ENCODE assay signal across 8 cellular contexts in the genomic region with DNA sequence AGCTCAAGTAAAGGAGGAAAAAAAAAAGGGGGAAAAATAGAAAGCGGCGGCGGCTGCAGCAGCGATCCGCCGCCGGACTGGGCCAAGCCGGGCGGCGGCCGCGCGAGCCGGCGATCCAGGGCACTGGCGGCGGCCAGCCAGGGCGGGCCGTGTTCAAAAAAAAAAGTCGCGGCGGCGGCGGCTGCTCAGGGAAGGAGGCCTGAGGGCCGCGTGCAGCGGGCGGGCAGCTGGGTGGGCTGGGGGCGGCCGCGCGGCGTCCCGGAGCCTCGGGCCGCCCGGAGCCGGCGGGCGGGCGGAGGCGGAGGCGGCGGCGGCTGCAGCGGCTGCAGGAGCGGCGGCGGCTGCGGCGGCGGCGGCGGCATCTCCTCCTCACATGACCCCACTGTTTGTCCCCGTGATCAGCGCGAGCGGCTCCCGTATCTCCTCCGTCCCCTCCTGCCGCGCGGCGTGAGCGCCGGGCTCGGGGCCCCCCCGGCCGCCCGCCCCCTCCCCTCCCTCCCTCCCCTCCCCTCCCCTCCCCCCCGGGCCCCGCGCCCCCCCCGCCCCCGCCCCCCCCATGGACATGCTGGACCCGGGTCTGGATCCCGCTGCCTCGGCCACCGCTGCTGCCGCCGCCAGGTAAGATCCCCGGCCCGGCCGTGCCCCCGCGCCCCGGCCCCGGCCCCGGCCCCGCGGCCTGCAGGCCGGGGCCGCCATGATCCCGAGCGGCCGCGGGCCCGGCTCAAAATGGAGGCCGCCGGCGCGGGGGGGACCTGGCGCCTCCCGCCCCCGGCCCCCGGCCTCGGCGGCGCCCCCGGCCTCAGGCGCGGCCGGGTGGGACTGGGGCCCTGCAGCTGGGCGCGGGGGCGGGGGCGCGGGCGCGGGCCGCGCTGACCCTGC. TPM values are rescaled to one million over a fixed set of nuclear protein-coding genes. Genes with fewer than 3 reads are reported as not detected.
DNase-seq lines count a peak whose midpoint lies in the region; ATAC-seq, FAIRE-seq and TF ChIP-seq lines count a peak whose summit lies in the region.

Gene USF2 (plus strand): TSS at position 417 of the 879 bp plus-strand sequence. CDS start 140 bp downstream, at position 557.

- peak within 1 kb of the TSS; percentile 98 for H3K27ac Mint-ChIP-seq in astrocyte (ENCODE audit: unreplicated experiment)

- intact Hi-C loops in HCT116 (cut with micrococcal nuclease) (no loop called here), psoas muscle (cut with DNase I) (loop anchor here (5.0 to 10.0 kb wide), 3 partner anchors 124 to 204 kb away; partner anchors contain the start of gene FXYD7 (in 2 of the 2))
- intact Hi-C loops in T-helper 2 cell treated with Interferon-gamma antibody and Interleukin-4, amounts not matched to agents 100 ng/mL and 5 ng/mL, for 36 hours (cut with micrococcal nuclease): loop anchor here (1.0 to 2.0 kb wide), 4 partner anchors 62 to 276 kb away; partner anchors contain the start of gene TMEM147

- CTCF ChIA-PET in HCT116 (lab: Charles Lee): interaction anchor here (0.6 to 1.5 kb wide), 4 partner anchors 21 to 226 kb away, joined by 3 to 8 read pairs (median 4); no protein-coding TSS in a partner anchor

- no peak for TF ChIP-seq RAD21 in HCT116 (IDR thresholded peaks at IDR 0.05; ENCODE audit: low read depth)

- WGBS in psoas muscle, 3 donors: 0 to 1% (median 0%) methylated on average over 16 to 115 of the region's 122 CpGs

- peaks cover 25% of the 10 kb centered on the region; the same call in 1 of the 2 replicates for H3K79me2 ChIP-seq in HCT116 (ENCODE audit: insufficient read depth, low read length)
- peaks cover 28% of the 10 kb centered on the region for H3K79me2 ChIP-seq in astrocyte (ENCODE audit: insufficient read depth, low read length)

- no peak for TF ChIP-seq CTCF in HCT116 (IDR thresholded peaks at IDR 0.05 in 2 of 3, conservative IDR thresholded peaks at IDR 0.05 in 1 of 3; ENCODE audit: borderline replicate concordance in 1 of 3, insufficient read depth in 1 of 3, low read depth in 2 of 3, low read length in 2 of 3)
- TF ChIP-seq CTCF in NB4 (IDR thresholded peaks at IDR 0.05; ENCODE audit: low read depth, low read length): no peak
- TF ChIP-seq CTCF in astrocyte (IDR thresholded peaks at IDR 0.05; ENCODE audit: insufficient read depth, low read depth, low read length): no peak
- no peak for TF ChIP-seq CTCF in right atrium auricular region (IDR thresholded peaks at IDR 0.05)
- no peak for TF ChIP-seq CTCF in psoas muscle (IDR thresholded peaks at IDR 0.05)

- no peak for TF ChIP-seq POLR2A in HCT116 (IDR thresholded peaks at IDR 0.05; ENCODE audit: borderline replicate concordance, extremely low read depth, insufficient read depth, insufficient read length)
- peak; percentile 10 for TF ChIP-seq POLR2A in NB4 (IDR thresholded peaks at IDR 0.05; ENCODE audit: extremely low read depth, insufficient read length)

- BruUV-seq in HCT116 (replicated peaks; lab: Mats Ljungman, UMichigan): no TSS peak

- peaks cover 5% of the 10 kb centered on the region for H3K4me1 Mint-ChIP-seq in astrocyte (ENCODE audit: low read depth, unreplicated experiment)

- H3K4me2 ChIP-seq in HCT116 (ENCODE audit: low read length) (peak within 1 kb of the TSS; percentile 93), astrocyte (ENCODE audit: low read length) (peak within 1 kb of the TSS; percentile 96)

- RAD21 ChIA-PET in HCT116 (lab: Charles Lee; ENCODE audit: low non-redundant PET in 1 of 2, low total read pairs in 2 of 2, uncharacterized antibody in 2 of 2, unreplicated experiment in 2 of 2): interaction anchor here (0.6 to 1.2 kb wide), 4 partner anchors 12 to 600 kb away, joined by 3 to 5 read pairs (median 4); no protein-coding TSS in a partner anchor

- H3K36me3 ChIP-seq in HCT116 (ENCODE audit: control insufficient read depth in 1 of 2, insufficient read depth in 2 of 2, low read length in 2 of 2) (peaks cover 12 to 26% of the 10 kb centered on the region in 2 experiments; a peak in 3 of 4 replicates), astrocyte (ENCODE audit: insufficient read depth, low read length) (peaks cover 12% of the 10 kb centered on the region), right atrium auricular region (peaks cover 23% of the 10 kb centered on the region), psoas muscle (ENCODE audit: insufficient read depth in 1 of 2, low read depth in 1 of 2) (peaks cover 5 to 37% of the 10 kb centered on the region in 2 donors)

- H3K27me3 ChIP-seq in HCT116 (ENCODE audit: insufficient read depth, low read length) (no peaks in the 10 kb centered on the region), astrocyte (ENCODE audit: insufficient read depth, low read length) (no peaks in the 10 kb centered on the region), right atrium auricular region (no peaks in the 10 kb centered on the region), psoas muscle (ENCODE audit: insufficient read depth in 3 of 3, low read length in 2 of 3) (no peaks in the 10 kb centered on the region)

- no peaks in the 10 kb centered on the region for H3K27me3 Mint-ChIP-seq in astrocyte (ENCODE audit: low read depth, unreplicated experiment)

- no peaks in the 10 kb centered on the region for H3K9me2 ChIP-seq in HCT116 (ENCODE audit: insufficient read depth)

- H3K9me3 Mint-ChIP-seq in astrocyte (ENCODE audit: unreplicated experiment): no peaks in the 10 kb centered on the region

- peaks cover 9 to 41% of the 10 kb centered on the region in 2 experiments; a peak in 3 of 4 replicates for H3K4me1 ChIP-seq in HCT116 (ENCODE audit: control insufficient read depth in 1 of 2, insufficient read depth in 2 of 2, low read length in 2 of 2)
- H3K4me1 ChIP-seq in astrocyte (ENCODE audit: insufficient read depth, low read length): peaks cover 5% of the 10 kb centered on the region
- H3K4me1 ChIP-seq in right atrium auricular region: peaks cover 0 to 41% of the 10 kb centered on the region in 2 donors
- peaks cover 25% of the 10 kb centered on the region for H3K4me1 ChIP-seq in psoas muscle

- H4K20me1 ChIP-seq in HCT116 (ENCODE audit: insufficient read depth) (no peaks in the 10 kb centered on the region), astrocyte (ENCODE audit: insufficient read depth, low read length) (peaks cover 21% of the 10 kb centered on the region)

- no peak for FAIRE-seq in astrocyte (lab: Jason Lieb, UNC)

- peaks cover 8% of the 10 kb centered on the region for H3K36me3 Mint-ChIP-seq in astrocyte (ENCODE audit: low read depth, unreplicated experiment)

- H2AFZ ChIP-seq in HCT116 (ENCODE audit: low read depth, low read length, poor library complexity, severe bottlenecking): no peak within 1 kb of the TSS
- peak within 1 kb of the TSS; percentile 75 for H2AFZ ChIP-seq in astrocyte (ENCODE audit: low read depth, low read length)

- no peaks in the 10 kb centered on the region for H3K9me3 ChIP-seq in HCT116 (ENCODE audit: control insufficient read depth in 1 of 2, insufficient read depth in 1 of 2, low read depth in 1 of 2, low read length in 2 of 2)
- H3K9me3 ChIP-seq in astrocyte (ENCODE audit: insufficient read depth, low read depth, low read length): no peaks in the 10 kb centered on the region
- no peaks in the 10 kb centered on the region for H3K9me3 ChIP-seq in right atrium auricular region
- H3K9me3 ChIP-seq in psoas muscle: no peaks in the 10 kb centered on the region

- ATAC-seq in HCT116: peak; percentile 28
- peak; percentile 38 to 46 (median 42) for ATAC-seq in psoas muscle

- H3K4me3 Mint-ChIP-seq in astrocyte (ENCODE audit: unreplicated experiment): peak within 1 kb of the TSS; percentile 94

- peak within 1 kb of the TSS; percentile 78 to 82 for H3K4me3 ChIP-seq in HCT116 (replicated peaks in 1 of 2; ENCODE audit: low read depth in 1 of 2, low read length in 2 of 2)
- H3K4me3 ChIP-seq in NB4 (ENCODE audit: low read depth, low read length): peak within 1 kb of the TSS; percentile 70
- peak within 1 kb of the TSS; percentile 95 for H3K4me3 ChIP-seq in astrocyte (ENCODE audit: insufficient read depth, low read depth, low read length)
- peak within 1 kb of the TSS; percentile 75 to 92 for H3K4me3 ChIP-seq in right atrium auricular region
- H3K4me3 ChIP-seq in psoas muscle: peak within 1 kb of the TSS; percentile 91

- peak within 1 kb of the TSS; percentile 94 for H3K9ac ChIP-seq in HCT116 (ENCODE audit: low read length)
- peak within 1 kb of the TSS; percentile 96 for H3K9ac ChIP-seq in astrocyte (ENCODE audit: low read length)

- peak; percentile 79 for DNase-seq in EH (ENCODE audit: low read depth)
- peak; percentile 26 for DNase-seq in HCT116 (ENCODE audit: low read depth, low spot score)
- DNase-seq in NB4 (ENCODE audit: low read depth): peak; percentile 61
- peak; percentile 34 for DNase-seq in astrocyte (ENCODE audit: low read depth)
- DNase-seq in right atrium auricular region (ENCODE audit: low spot score): no peak
- DNase-seq in psoas muscle: peak; percentile 81 to 91
- DNase-seq in kidney glomerular epithelial cell (lab: John Stamatoyannopoulos, UW): no peak

- peak within 1 kb of the TSS; percentile 93 for H3K27ac ChIP-seq in HCT116 (ENCODE audit: low read depth, low read length)
- peak within 1 kb of the TSS; percentile 83 for H3K27ac ChIP-seq in astrocyte (ENCODE audit: low read depth, low read length)
- H3K27ac ChIP-seq in right atrium auricular region: peak within 1 kb of the TSS; percentile 97 to 100
- H3K27ac ChIP-seq in psoas muscle: peak within 1 kb of the TSS; percentile 94

- POLR2A ChIA-PET in HCT116 (lab: Charles Lee): no interaction called here

TF ChIP-seq in HCT116, 20 proteins besides CTCF, POLR2A, EP300 and RAD21 (continues in another document):
- no peak for TF ChIP-seq EGR1 (IDR thresholded peaks at IDR 0.05; ENCODE audit: low read depth)
- no peak for TF ChIP-seq EZH2phosphoT487 (IDR thresholded peaks at IDR 0.05; ENCODE audit: borderline replicate concordance)
- no peak for TF ChIP-seq CBX3 (IDR thresholded peaks at IDR 0.05; ENCODE audit: low read depth)
- TF ChIP-seq FOSL1 (IDR thresholded peaks at IDR 0.05; ENCODE audit: low read depth): no peak
- no peak for TF ChIP-seq ZNF274 (IDR thresholded peaks at IDR 0.05; ENCODE audit: low read depth, low read length)
- TF ChIP-seq CEBPB (IDR thresholded peaks at IDR 0.05; ENCODE audit: low read depth): no peak
- TF ChIP-seq YY1 (IDR thresholded peaks at IDR 0.05; ENCODE audit: extremely low read depth, insufficient replicate concordance, low read depth, low read length): peak; percentile 76
- no peak for TF ChIP-seq SRF (IDR thresholded peaks at IDR 0.05; ENCODE audit: low read depth)
- 0 out of 2 replicates have a peak, but pooled peaks have one; percentile 79 for TF ChIP-seq ZFX (IDR thresholded peaks at IDR 0.05)
- TF ChIP-seq POLR2AphosphoS5 (IDR thresholded peaks at IDR 0.05; ENCODE audit: low read depth, low read length): peak; percentile 41; the same call in 1 of the 2 replicates

RNA-seq across cellular contexts. Expression of gene USF2, which starts in this region (rescaled TPM):
- total RNA-seq in HCT116 (2021; ENCODE audit: unreplicated experiment) (98.4 TPM), astrocyte (68.9 and 70.0 TPM in 2 replicates), right atrium auricular region (100 to 1,000 TPM; 130 to 180 TPM), psoas muscle (100 to 1,000 TPM; 141 to 196 (median 188) TPM)
- polyA plus RNA-seq in HCT116 (2012): 92.9 and 106 TPM in 2 replicates
- 132 and 139 TPM in 2 replicates for total RNA-seq in T-helper 2 cell treated with Interferon-gamma antibody and Interleukin-4, amounts not matched to agents 100 ng/mL and 5 ng/mL, for 36 hours
- 100 to 1,000 TPM in 2 of 3 donors, 10 to 100 TPM in 1; 94.4 to 179 (median 142) TPM for polyA plus RNA-seq in psoas muscle

Comparison
In these comparisons a context has a peak if more than half of its experiments do, and no peak if none do; other contexts are left out.
1. DNase-seq: peak in EH (single experiment), HCT116 (single experiment), NB4 (single experiment), astrocyte (single experiment) and psoas muscle (2 of 2); none in right atrium auricular region (single experiment) and kidney glomerular epithelial cell (single experiment).
2. Peak in every context shown above with its lines, with median percentiles within 50 percentile points of each other: H3K27ac ChIP-seq and H3K4me3 ChIP-seq.